In genomic region chr5:150136290-150136689, GRCh38 we compare ENCODE assay signal across 1 cellular context.
A peak's percentile ranks its signal among the peaks of the same experiment; 100 is the strongest.
TF ChIP-seq lines count a peak whose summit lies in the region.

No MANE protein-coding gene starts in this region.

TF ChIP-seq in HepG2, 621 proteins besides CTCF, POLR2A, EP300 and RAD21:
- TF ChIP-seq RFXANK (CRISPR knock-in tag; IDR thresholded peaks at IDR 0.05) = no peak
- TF ChIP-seq ZFP82 (CRISPR knock-in tag; IDR thresholded peaks at IDR 0.05; ENCODE audit: borderline replicate concordance) = no peak
- TF ChIP-seq AHR (CRISPR knock-in tag; IDR thresholded peaks at IDR 0.05) = no peak
- TF ChIP-seq RELA (CRISPR knock-in tag; IDR thresholded peaks at IDR 0.05) = no peak
- no peak for TF ChIP-seq HMGXB3 (CRISPR knock-in tag; IDR thresholded peaks at IDR 0.05; ENCODE audit: borderline replicate concordance)
- TF ChIP-seq SALL1 (CRISPR knock-in tag; IDR thresholded peaks at IDR 0.05) = 0 out of 2 replicates have a peak, but pooled peaks have one; percentile 13
